Comparison of ENCODE assay signal across 24 cellular contexts in the genomic region with DNA sequence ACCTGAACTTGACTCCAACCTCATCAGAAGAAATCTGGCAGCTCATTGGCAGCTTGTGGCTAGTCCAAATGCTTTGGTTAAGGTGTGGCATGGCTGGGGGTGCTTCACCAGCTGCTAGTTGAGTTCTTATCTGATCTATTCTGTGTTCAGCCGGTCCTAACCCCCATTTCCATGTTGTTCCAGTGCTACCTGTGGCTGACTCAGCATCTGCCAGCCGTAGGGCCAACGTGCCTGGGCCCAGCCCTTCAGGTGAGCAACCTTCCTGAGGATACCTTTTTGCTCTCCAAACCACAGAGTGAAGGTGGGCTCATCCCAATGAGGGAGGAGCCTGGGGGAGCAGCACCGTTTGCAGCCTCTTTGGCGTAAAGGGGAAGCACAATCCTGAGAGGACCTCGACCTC.
"Had no signal": no experiment of that assay in that cellular context is flagged by ENCODE, and none has a peak within 500 bp of the region (broad histone marks: within the 10 kb centered on the region; RNA-seq: fewer than 3 reads in every experiment).

No MANE protein-coding gene starts in this region.

- H3K27me3 ChIP-seq: neutrophil, pancreas, right lobe of liver, upper lobe of right lung, uterus had no signal

- H3K27ac ChIP-seq: coronary artery, esophagus squamous epithelium, neutrophil, pancreas, right lobe of liver, suprapubic skin, transverse colon, upper lobe of right lung, uterus had no signal

- H3K4me3 ChIP-seq: coronary artery, esophagus squamous epithelium, lung, mucosa of descending colon, pancreas, right lobe of liver, suprapubic skin, transverse colon, upper lobe of right lung, uterus had no signal

- H3K9me3 ChIP-seq: esophagus squamous epithelium, mucosa of descending colon, neutrophil, pancreas, right lobe of liver, suprapubic skin, transverse colon, upper lobe of right lung, uterus had no signal

- DNase-seq: effector memory CD8-positive, alpha-beta T cell; esophagus squamous epithelium; hypothalamus; kidney; mesenchymal stem cell; mucosa of descending colon; naive B cell; pancreas; right lobe of liver; small intestine; stimulated activated CD4-positive, alpha-beta T cell treated with anti-CD3 and anti-CD28 coated beads, Interleukin-15, amount 100 ng/mL, for 24 hours; stimulated activated CD4-positive, alpha-beta T cell treated with anti-CD3 and anti-CD28 coated beads, Interleukin-4, amount 100 ng/mL, for 1 hour; stimulated activated CD8-positive, alpha-beta memory T cell treated with anti-CD3 and anti-CD28 coated beads, Interleukin-4, amount 100 ng/mL, for 48 hours; stimulated activated naive CD4-positive, alpha-beta T cell; stimulated activated naive CD8-positive, alpha-beta T cell treated with anti-CD3 and anti-CD28 coated beads, Interleukin-15, amount 100 ng/mL, for 72 hours; transverse colon; upper lobe of right lung; uterus had no signal

- ATAC-seq: effector memory CD8-positive, alpha-beta T cell; left lobe of liver; mucosa of descending colon; natural killer cell treated with Interleukin-12 subunit alpha and Interleukin-12 subunit beta and Interleukin-15 and Interleukin-18, amount 100 ng/mL, for 72 hours; pancreas; right lobe of liver; stimulated activated naive CD8-positive, alpha-beta T cell treated with anti-CD3 and anti-CD28 coated beads, Interleukin-15, amount 100 ng/mL, for 72 hours; upper lobe of right lung had no signal

- H3K36me3 ChIP-seq: esophagus squamous epithelium, neutrophil, pancreas, right lobe of liver, suprapubic skin, transverse colon, upper lobe of right lung, uterus had no signal
